In the genomic region with DNA sequence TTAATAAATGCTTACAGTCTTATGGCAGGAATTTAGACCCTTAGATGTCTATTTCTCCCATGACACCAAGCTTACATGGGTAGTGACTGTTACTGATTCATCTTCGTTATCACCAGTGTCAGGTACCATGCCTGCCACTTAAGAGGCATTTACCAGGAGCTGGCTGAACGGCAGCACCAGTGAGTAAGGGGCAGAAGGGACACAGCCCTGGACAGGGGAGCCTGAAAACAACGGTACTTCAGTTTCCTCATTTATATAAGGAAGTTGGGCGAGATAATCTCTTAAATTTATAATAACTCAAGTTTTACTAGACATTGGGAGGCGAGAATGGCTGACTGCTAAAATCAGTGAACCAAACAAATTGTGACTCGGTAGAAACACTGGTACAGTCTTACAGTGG, we compare ENCODE assay signal across 8 cellular contexts. TPM values are rescaled to one million over a fixed set of nuclear protein-coding genes. Genes with fewer than 3 reads are reported as not detected.
DNase-seq lines count a peak whose midpoint lies in the region; ATAC-seq and TF ChIP-seq lines count a peak whose summit lies in the region.

No MANE protein-coding gene starts in this region.

- H3K4me3 ChIP-seq in dorsolateral prefrontal cortex (peak overlapping the region; percentile 60 to 100 (median 98)), neural progenitor cell (peak overlapping the region; percentile 82), mucosa of descending colon (no peak overlapping the region)

- H3K27ac Mint-ChIP-seq in CD4-positive, alpha-beta T cell = peak overlapping the region; percentile 89
- no peak overlapping the region for H3K27ac Mint-ChIP-seq in neural progenitor cell

- no peak overlapping the region for H3K9ac ChIP-seq in neural progenitor cell

- H3K4me1 ChIP-seq in neural progenitor cell (peaks cover 12% of the 10 kb centered on the region), mucosa of descending colon (ENCODE audit: low read depth) (peaks cover 25% of the 10 kb centered on the region)

- no peaks in the 10 kb centered on the region for H3K9me3 ChIP-seq in CD4-positive, alpha-beta T cell (ENCODE audit: control insufficient read depth, low read length)
- H3K9me3 ChIP-seq in neural progenitor cell (ENCODE audit: low read depth) (no peaks in the 10 kb centered on the region), mucosa of descending colon (no peaks in the 10 kb centered on the region)

- DNase-seq in CD4-positive, alpha-beta T cell = no peak
- DNase-seq in MV-4-11 (lab: John Stamatoyannopoulos, UW) (peak; percentile 6), dorsolateral prefrontal cortex (no peak), neural progenitor cell (ENCODE audit: low spot score) (no peak), mucosa of descending colon (no peak), DMS153 (lab: John Stamatoyannopoulos, UW) (no peak)

- H3K27ac ChIP-seq in CD4-positive, alpha-beta T cell (ENCODE audit: low read depth, low read length) = peak overlapping the region; percentile 91
- peak overlapping the region in 4 of 59 donors; percentile 7 to 98 (median 92) for H3K27ac ChIP-seq in dorsolateral prefrontal cortex
- H3K27ac ChIP-seq in neural progenitor cell = no peak overlapping the region

- no peaks in the 10 kb centered on the region for H3K27me3 ChIP-seq in CD4-positive, alpha-beta T cell (ENCODE audit: control insufficient read depth, insufficient read depth, low read length)
- no peaks in the 10 kb centered on the region for H3K27me3 ChIP-seq in dorsolateral prefrontal cortex
- no peaks in the 10 kb centered on the region for H3K27me3 ChIP-seq in neural progenitor cell

- H3K27me3 Mint-ChIP-seq in CD4-positive, alpha-beta T cell = no peaks in the 10 kb centered on the region
- H3K27me3 Mint-ChIP-seq in neural progenitor cell (ENCODE audit: insufficient read depth, low read depth) = no peaks in the 10 kb centered on the region

- H3K36me3 ChIP-seq in neural progenitor cell (peaks cover 4% of the 10 kb centered on the region), mucosa of descending colon (ENCODE audit: low read depth) (no peaks in the 10 kb centered on the region)

- H3F3A ChIP-seq in neural progenitor cell (ENCODE audit: low read depth) = peaks cover 6% of the 10 kb centered on the region

- H3K9me3 Mint-ChIP-seq in CD4-positive, alpha-beta T cell = no peaks in the 10 kb centered on the region
- no peaks in the 10 kb centered on the region for H3K9me3 Mint-ChIP-seq in neural progenitor cell

- no peak for TF ChIP-seq CTCF in CD4-positive, alpha-beta T cell (IDR thresholded peaks at IDR 0.05)
- TF ChIP-seq CTCF in dorsolateral prefrontal cortex (IDR thresholded peaks at IDR 0.05 in 54 of 56, conservative IDR thresholded peaks at IDR 0.05 in 2 of 56; ENCODE audit: low read depth in 1 of 56, partially characterized antibody in 56 of 56) (no peak), neural progenitor cell (IDR thresholded peaks at IDR 0.05) (no peak), mucosa of descending colon (IDR thresholded peaks at IDR 0.05) (no peak)

- H3K4me2 ChIP-seq in neural progenitor cell = peak overlapping the region; percentile 84

- ATAC-seq in CD4-positive, alpha-beta T cell (ENCODE audit: poor library complexity) = no peak
- ATAC-seq in mucosa of descending colon = no peak
- no peak for ATAC-seq in HG03280 (IDR thresholded peaks at IDR 0.05; ENCODE audit: unreplicated experiment)
- ATAC-seq in GM21367 (IDR thresholded peaks at IDR 0.05; ENCODE audit: unreplicated experiment) = no peak

- POLR2A ChIA-PET in CD4-positive, alpha-beta T cell (lab: Charles Lee) = interaction anchor here (0.6 to 1.6 kb wide), 3 partner anchors 11 to 57 kb away, joined by 3 to 5 read pairs (median 3); no protein-coding TSS in a partner anchor

- CTCF ChIA-PET in CD4-positive, alpha-beta T cell (lab: Charles Lee) = interaction anchor here (1.1 to 1.3 kb wide), 2 partner anchors 16 to 28 kb away, joined by 3 to 4 read pairs; no protein-coding TSS in a partner anchor

- no peak overlapping the region for H2AFZ ChIP-seq in neural progenitor cell (replicated peaks)

- peaks cover 66% of the 10 kb centered on the region for H3K36me3 Mint-ChIP-seq in CD4-positive, alpha-beta T cell (ENCODE audit: low read depth)
- H3K36me3 Mint-ChIP-seq in neural progenitor cell = peaks cover 2% of the 10 kb centered on the region

- intact Hi-C loops in CD4-positive, alpha-beta T cell (cut with DNase I, micrococcal nuclease) = loop anchor here in 1 of 2 experiments (10.0 kb wide), 2 partner anchors 548 to 878 kb away; a partner anchor contains a TSS
- intact Hi-C loops in dorsolateral prefrontal cortex (cut with DNase I) = loop anchor here (5.0 to 10.0 kb wide), 2 partner anchors 162 to 535 kb away; a partner anchor contains a TSS
- intact Hi-C loops in mucosa of descending colon (cut with DNase I, micrococcal nuclease) = no loop called here

- peaks cover 67% of the 10 kb centered on the region for H3K4me1 Mint-ChIP-seq in CD4-positive, alpha-beta T cell (ENCODE audit: low read depth)
- peaks cover 28% of the 10 kb centered on the region for H3K4me1 Mint-ChIP-seq in neural progenitor cell

- H3K4me3 Mint-ChIP-seq in CD4-positive, alpha-beta T cell = peak overlapping the region; percentile 85
- H3K4me3 Mint-ChIP-seq in neural progenitor cell = peak overlapping the region; percentile 89

- H4K20me1 ChIP-seq in neural progenitor cell (ENCODE audit: low read depth) = peaks cover 23% of the 10 kb centered on the region

- peaks cover 74% of the 10 kb centered on the region for H3K79me2 ChIP-seq in neural progenitor cell (ENCODE audit: low read depth)

RNA-seq across cellular contexts. Expression of a gene that starts 1.2 kb away (rescaled TPM):
- 10 to 100 TPM; 29.2 to 30.1 TPM for total RNA-seq in CD4-positive, alpha-beta T cell
- 10 to 100 TPM; 41.4 to 68.3 (median 56.3) TPM for total RNA-seq in dorsolateral prefrontal cortex
- 62.3 and 110 TPM in 2 replicates for total RNA-seq in neural progenitor cell (ENCODE audit: low replicate concordance)
- 10 to 100 TPM; 27.7 to 35.2 (median 28.0) TPM for total RNA-seq in mucosa of descending colon

RNA-seq across cellular contexts. Expression of a gene that starts 1.3 kb away (rescaled TPM):
- 10 to 100 TPM; 17.1 to 17.5 TPM for total RNA-seq in CD4-positive, alpha-beta T cell
- total RNA-seq in dorsolateral prefrontal cortex (10 to 100 TPM; 30.2 to 65.7 (median 43.9) TPM), neural progenitor cell (ENCODE audit: low replicate concordance) (54.4 and 74.6 TPM in 2 replicates), mucosa of descending colon (10 to 100 TPM; 32.6 to 44.3 (median 35.4) TPM)

Comparison
In these comparisons a context has a peak if more than half of its experiments do, and no peak if none do; other contexts are left out.
1. intact Hi-C loops: an anchor here in dorsolateral prefrontal cortex (5.0 to 10.0 kb wide); none called in mucosa of descending colon.